ENCODE assay signal across 1 cellular context in the genomic region with DNA sequence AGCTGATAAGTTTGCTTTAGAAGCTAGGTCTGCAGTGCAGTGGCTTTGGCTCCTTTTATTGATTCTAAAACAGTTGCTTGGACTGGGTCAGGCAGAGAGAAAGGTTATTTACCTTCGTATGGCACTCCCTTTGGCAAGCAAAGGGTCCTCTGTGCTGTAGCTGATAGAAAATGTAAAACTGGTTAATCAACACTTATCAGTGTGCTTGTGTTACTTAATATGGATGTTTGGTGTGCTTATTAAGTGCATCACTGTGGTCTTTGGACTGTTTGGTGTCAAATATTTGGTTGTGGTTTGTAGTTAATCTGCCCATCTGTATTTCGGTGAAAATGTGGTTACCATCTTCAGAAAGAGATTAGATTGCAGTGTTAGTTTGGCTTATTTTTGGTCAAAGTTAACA.
TF ChIP-seq lines count a peak whose summit lies in the region.

No MANE protein-coding gene starts in this region.

TF ChIP-seq in GM23338, 12 proteins besides CTCF, POLR2A, EP300 and RAD21 (continued from another document):
- TF ChIP-seq ZNF114 (CRISPR knock-in tag; IDR thresholded peaks at IDR 0.05) (no peak), EZH2 (IDR thresholded peaks at IDR 0.05; ENCODE audit: low read depth, unreplicated experiment) (no peak), STAT1 (IDR thresholded peaks at IDR 0.05; ENCODE audit: unreplicated experiment) (no peak), JUNB (IDR thresholded peaks at IDR 0.05; ENCODE audit: unreplicated experiment) (no peak), NANOG (IDR thresholded peaks at IDR 0.05; ENCODE audit: borderline replicate concordance) (no peak), EZH2phosphoT487 (IDR thresholded peaks at IDR 0.05; ENCODE audit: unreplicated experiment) (no peak)
- TF ChIP-seq, protein P1, sequence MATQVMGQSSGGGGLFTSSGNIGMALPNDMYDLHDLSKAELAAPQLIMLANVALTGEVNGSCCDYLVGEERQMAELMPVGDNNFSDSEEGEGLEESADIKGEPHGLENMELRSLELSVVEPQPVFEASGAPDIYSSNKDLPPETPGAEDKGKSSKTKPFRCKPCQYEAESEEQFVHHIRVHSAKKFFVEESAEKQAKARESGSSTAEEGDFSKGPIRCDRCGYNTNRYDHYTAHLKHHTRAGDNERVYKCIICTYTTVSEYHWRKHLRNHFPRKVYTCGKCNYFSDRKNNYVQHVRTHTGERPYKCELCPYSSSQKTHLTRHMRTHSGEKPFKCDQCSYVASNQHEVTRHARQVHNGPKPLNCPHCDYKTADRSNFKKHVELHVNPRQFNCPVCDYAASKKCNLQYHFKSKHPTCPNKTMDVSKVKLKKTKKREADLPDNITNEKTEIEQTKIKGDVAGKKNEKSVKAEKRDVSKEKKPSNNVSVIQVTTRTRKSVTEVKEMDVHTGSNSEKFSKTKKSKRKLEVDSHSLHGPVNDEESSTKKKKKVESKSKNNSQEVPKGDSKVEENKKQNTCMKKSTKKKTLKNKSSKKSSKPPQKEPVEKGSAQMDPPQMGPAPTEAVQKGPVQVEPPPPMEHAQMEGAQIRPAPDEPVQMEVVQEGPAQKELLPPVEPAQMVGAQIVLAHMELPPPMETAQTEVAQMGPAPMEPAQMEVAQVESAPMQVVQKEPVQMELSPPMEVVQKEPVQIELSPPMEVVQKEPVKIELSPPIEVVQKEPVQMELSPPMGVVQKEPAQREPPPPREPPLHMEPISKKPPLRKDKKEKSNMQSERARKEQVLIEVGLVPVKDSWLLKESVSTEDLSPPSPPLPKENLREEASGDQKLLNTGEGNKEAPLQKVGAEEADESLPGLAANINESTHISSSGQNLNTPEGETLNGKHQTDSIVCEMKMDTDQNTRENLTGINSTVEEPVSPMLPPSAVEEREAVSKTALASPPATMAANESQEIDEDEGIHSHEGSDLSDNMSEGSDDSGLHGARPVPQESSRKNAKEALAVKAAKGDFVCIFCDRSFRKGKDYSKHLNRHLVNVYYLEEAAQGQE (IDR thresholded peaks at IDR 0.05; ENCODE audit: unreplicated experiment) = no peak
- TF ChIP-seq, protein P2, sequence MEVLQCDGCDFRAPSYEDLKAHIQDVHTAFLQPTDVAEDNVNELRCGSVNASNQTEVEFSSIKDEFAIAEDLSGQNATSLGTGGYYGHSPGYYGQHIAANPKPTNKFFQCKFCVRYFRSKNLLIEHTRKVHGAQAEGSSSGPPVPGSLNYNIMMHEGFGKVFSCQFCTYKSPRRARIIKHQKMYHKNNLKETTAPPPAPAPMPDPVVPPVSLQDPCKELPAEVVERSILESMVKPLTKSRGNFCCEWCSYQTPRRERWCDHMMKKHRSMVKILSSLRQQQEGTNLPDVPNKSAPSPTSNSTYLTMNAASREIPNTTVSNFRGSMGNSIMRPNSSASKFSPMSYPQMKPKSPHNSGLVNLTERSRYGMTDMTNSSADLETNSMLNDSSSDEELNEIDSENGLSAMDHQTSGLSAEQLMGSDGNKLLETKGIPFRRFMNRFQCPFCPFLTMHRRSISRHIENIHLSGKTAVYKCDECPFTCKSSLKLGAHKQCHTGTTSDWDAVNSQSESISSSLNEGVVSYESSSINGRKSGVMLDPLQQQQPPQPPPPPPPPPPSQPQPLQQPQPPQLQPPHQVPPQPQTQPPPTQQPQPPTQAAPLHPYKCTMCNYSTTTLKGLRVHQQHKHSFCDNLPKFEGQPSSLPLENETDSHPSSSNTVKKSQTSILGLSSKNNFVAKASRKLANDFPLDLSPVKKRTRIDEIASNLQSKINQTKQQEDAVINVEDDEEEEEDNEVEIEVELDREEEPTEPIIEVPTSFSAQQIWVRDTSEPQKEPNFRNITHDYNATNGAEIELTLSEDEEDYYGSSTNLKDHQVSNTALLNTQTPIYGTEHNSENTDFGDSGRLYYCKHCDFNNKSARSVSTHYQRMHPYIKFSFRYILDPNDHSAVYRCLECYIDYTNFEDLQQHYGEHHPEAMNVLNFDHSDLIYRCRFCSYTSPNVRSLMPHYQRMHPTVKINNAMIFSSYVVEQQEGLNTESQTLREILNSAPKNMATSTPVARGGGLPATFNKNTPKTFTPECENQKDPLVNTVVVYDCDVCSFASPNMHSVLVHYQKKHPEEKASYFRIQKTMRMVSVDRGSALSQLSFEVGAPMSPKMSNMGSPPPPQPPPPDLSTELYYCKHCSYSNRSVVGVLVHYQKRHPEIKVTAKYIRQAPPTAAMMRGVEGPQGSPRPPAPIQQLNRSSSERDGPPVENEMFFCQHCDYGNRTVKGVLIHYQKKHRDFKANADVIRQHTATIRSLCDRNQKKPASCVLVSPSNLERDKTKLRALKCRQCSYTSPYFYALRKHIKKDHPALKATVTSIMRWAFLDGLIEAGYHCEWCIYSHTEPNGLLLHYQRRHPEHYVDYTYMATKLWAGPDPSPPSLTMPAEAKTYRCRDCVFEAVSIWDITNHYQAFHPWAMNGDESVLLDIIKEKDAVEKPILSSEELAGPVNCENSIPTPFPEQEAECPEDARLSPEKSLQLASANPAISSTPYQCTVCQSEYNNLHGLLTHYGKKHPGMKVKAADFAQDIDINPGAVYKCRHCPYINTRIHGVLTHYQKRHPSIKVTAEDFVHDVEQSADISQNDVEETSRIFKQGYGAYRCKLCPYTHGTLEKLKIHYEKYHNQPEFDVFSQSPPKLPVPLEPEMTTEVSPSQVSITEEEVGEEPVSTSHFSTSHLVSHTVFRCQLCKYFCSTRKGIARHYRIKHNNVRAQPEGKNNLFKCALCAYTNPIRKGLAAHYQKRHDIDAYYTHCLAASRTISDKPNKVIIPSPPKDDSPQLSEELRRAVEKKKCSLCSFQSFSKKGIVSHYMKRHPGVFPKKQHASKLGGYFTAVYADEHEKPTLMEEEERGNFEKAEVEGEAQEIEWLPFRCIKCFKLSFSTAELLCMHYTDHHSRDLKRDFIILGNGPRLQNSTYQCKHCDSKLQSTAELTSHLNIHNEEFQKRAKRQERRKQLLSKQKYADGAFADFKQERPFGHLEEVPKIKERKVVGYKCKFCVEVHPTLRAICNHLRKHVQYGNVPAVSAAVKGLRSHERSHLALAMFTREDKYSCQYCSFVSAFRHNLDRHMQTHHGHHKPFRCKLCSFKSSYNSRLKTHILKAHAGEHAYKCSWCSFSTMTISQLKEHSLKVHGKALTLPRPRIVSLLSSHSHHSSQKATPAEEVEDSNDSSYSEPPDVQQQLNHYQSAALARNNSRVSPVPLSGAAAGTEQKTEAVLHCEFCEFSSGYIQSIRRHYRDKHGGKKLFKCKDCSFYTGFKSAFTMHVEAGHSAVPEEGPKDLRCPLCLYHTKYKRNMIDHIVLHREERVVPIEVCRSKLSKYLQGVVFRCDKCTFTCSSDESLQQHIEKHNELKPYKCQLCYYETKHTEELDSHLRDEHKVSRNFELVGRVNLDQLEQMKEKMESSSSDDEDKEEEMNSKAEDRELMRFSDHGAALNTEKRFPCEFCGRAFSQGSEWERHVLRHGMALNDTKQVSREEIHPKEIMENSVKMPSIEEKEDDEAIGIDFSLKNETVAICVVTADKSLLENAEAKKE (CRISPR knock-in tag; IDR thresholded peaks at IDR 0.05) = no peak
